ENCODE assay signal across 21 cellular contexts in genomic region chrX:110322603-110323002, GRCh38. TPM values are rescaled to one million over a fixed set of nuclear protein-coding genes. Genes with fewer than 3 reads are reported as not detected.
DNase-seq lines count a peak whose midpoint lies in the region; ATAC-seq and TF ChIP-seq lines count a peak whose summit lies in the region.
"Had no signal": no experiment of that assay in that cellular context is flagged by ENCODE, and none has a peak within 500 bp of the region (broad histone marks: within the 10 kb centered on the region; RNA-seq: fewer than 3 reads in every experiment).

No MANE protein-coding gene starts in this region.

- POLR2A ChIA-PET in OCI-LY7 (lab: Charles Lee): interaction anchor here (0.8 to 2.9 kb wide), 8 partner anchors 8 to 85 kb away, joined by 3 to 9 read pairs (median 4); no protein-coding TSS in a partner anchor
- POLR2A ChIA-PET in CD8-positive, alpha-beta T cell (lab: Charles Lee): interaction anchor here (1.2 kb wide), 1 partner anchor 14 kb away, joined by 3 read pairs; no protein-coding TSS in a partner anchor

- BruUV-seq in OCI-LY7 (replicated peaks; lab: Mats Ljungman, UMichigan): no TSS peak

- H2AFZ ChIP-seq in OCI-LY7 (ENCODE audit: low read length): peak overlapping the region; percentile 19; the same call in 1 of the 2 replicates

- peaks cover 43% of the 10 kb centered on the region for H3K4me1 ChIP-seq in OCI-LY7 (ENCODE audit: insufficient read depth, low read length, poor library complexity, severe bottlenecking)
- peaks cover 6% of the 10 kb centered on the region for H3K4me1 ChIP-seq in foreskin keratinocyte
- peaks cover 4% of the 10 kb centered on the region for H3K4me1 ChIP-seq in CD8-positive, alpha-beta T cell (ENCODE audit: insufficient read depth, low read length)
- H3K4me1 ChIP-seq: upper lobe of left lung had no signal

- no peak overlapping the region for H3K4me3 Mint-ChIP-seq in chondrocyte (ENCODE audit: unreplicated experiment)
- no peak overlapping the region for H3K4me3 Mint-ChIP-seq in CD8-positive, alpha-beta T cell

- H3K36me3 Mint-ChIP-seq in chondrocyte (ENCODE audit: low read depth): no peaks in the 10 kb centered on the region
- H3K36me3 Mint-ChIP-seq in CD8-positive, alpha-beta T cell: peaks cover 3% of the 10 kb centered on the region

- peak; percentile 26 for DNase-seq in GM03348 (ENCODE audit: low spot score)
- peak; percentile 64 for DNase-seq in NCI-H1436 (lab: John Stamatoyannopoulos, UW)
- DNase-seq in OCI-LY7 (ENCODE audit: low spot score): no peak
- DNase-seq in foreskin keratinocyte: peak in 1 of 2 donors; percentile 15
- DNase-seq in activated naive CD4-positive, alpha-beta T cell treated with Interleukin-2 at 50 U/mL for 16 hours: no peak
- DNase-seq in hippocampal formation (lab: John Stamatoyannopoulos, UW): no peak
- no peak for DNase-seq in chondrocyte (ENCODE audit: low spot score)
- no peak for DNase-seq in CD8-positive, alpha-beta T cell
- DNase-seq: activated gamma-delta T cell; dermis blood vessel endothelial cell; heart left ventricle; Kasumi-1; mesendoderm; NCI-H187 treated with DMSO at 0.1 percent for 48 hours; retina; SIG-M5; stimulated activated CD4-positive, alpha-beta T cell treated with anti-CD3 and anti-CD28 coated beads, Interleukin-15, amount 100 ng/mL, for 24 hours; stimulated activated naive CD8-positive, alpha-beta T cell treated with anti-CD3 and anti-CD28 coated beads, Interleukin-15, Interleukin-2, amounts not matched to agents 100 U/mL and 50 U/mL, for 24 hours; upper lobe of left lung had no signal

- H3K4me2 ChIP-seq in OCI-LY7 (ENCODE audit: low read length): no peak overlapping the region

- no peaks in the 10 kb centered on the region for H3K27me3 ChIP-seq in foreskin keratinocyte
- H3K27me3 ChIP-seq in CD8-positive, alpha-beta T cell (ENCODE audit: insufficient read depth, low read length): no peaks in the 10 kb centered on the region
- H3K27me3 ChIP-seq: upper lobe of left lung had no signal

- ATAC-seq in foreskin keratinocyte: peak; percentile 16
- no peak for ATAC-seq in CD8-positive, alpha-beta T cell
- ATAC-seq: esophagus mucosa; heart left ventricle; stimulated activated naive CD8-positive, alpha-beta T cell treated with anti-CD3 and anti-CD28 coated beads, Interleukin-15, Interleukin-2, amounts not matched to agents 100 U/mL and 50 U/mL, for 24 hours had no signal

- H3K9me2 ChIP-seq in OCI-LY7 (ENCODE audit: insufficient read depth, low read length): no peaks in the 10 kb centered on the region

- CTCF ChIA-PET in OCI-LY7 (lab: Charles Lee; ENCODE audit: unreplicated experiment): interaction anchor here (0.7 kb wide), 1 partner anchor 13 kb away, joined by 3 read pairs; no protein-coding TSS in a partner anchor
- CTCF ChIA-PET in CD8-positive, alpha-beta T cell (lab: Charles Lee): no interaction called here

- no peaks in the 10 kb centered on the region for H4K20me1 ChIP-seq in OCI-LY7 (ENCODE audit: insufficient read depth, low read length)

- no peaks in the 10 kb centered on the region for H3K9me3 ChIP-seq in OCI-LY7 (ENCODE audit: low read length)
- no peaks in the 10 kb centered on the region for H3K9me3 ChIP-seq in CD8-positive, alpha-beta T cell (ENCODE audit: low read length)
- H3K9me3 ChIP-seq: upper lobe of left lung had no signal

- H3K9me3 Mint-ChIP-seq in chondrocyte (ENCODE audit: low read depth): peaks cover 7% of the 10 kb centered on the region
- H3K9me3 Mint-ChIP-seq in CD8-positive, alpha-beta T cell: no peaks in the 10 kb centered on the region

- no peaks in the 10 kb centered on the region for H3K36me3 ChIP-seq in OCI-LY7 (ENCODE audit: insufficient read depth, low read length)
- H3K36me3 ChIP-seq in CD8-positive, alpha-beta T cell (ENCODE audit: insufficient read depth, low read length): no peaks in the 10 kb centered on the region
- H3K36me3 ChIP-seq: heart left ventricle, upper lobe of left lung had no signal

- H3K4me3 ChIP-seq in OCI-LY7 (ENCODE audit: low read depth, low read length, poor library complexity, severe bottlenecking): no peak overlapping the region
- H3K4me3 ChIP-seq in CD8-positive, alpha-beta T cell (ENCODE audit: low read depth, low read length): no peak overlapping the region
- H3K4me3 ChIP-seq: heart left ventricle, upper lobe of left lung had no signal

- intact Hi-C loops in OCI-LY7 (cut with micrococcal nuclease; ENCODE audit: unreplicated experiment): loop anchor here (2.0 kb wide), 1 partner anchor 78 kb away; no protein-coding TSS in a partner anchor
- intact Hi-C loops in CD8-positive, alpha-beta T cell (cut with DNase I, micrococcal nuclease): loop anchor here in 1 of 2 experiments (5.0 kb wide), 1 partner anchor 95 kb away; no protein-coding TSS in a partner anchor

- TF ChIP-seq CTCF in OCI-LY7 (conservative IDR thresholded peaks at IDR 0.05; ENCODE audit: low read length) (no peak), foreskin keratinocyte (conservative IDR thresholded peaks at IDR 0.05) (no peak), chondrocyte (IDR thresholded peaks at IDR 0.05) (no peak)
- no peak for TF ChIP-seq CTCF in CD8-positive, alpha-beta T cell (IDR thresholded peaks at IDR 0.05)

- H3K27ac ChIP-seq in OCI-LY7 (ENCODE audit: low read depth, low read length, poor library complexity, severe bottlenecking) (no peak overlapping the region), foreskin keratinocyte (no peak overlapping the region)
- H3K27ac ChIP-seq in CD8-positive, alpha-beta T cell (ENCODE audit: low read depth, low read length): no peak overlapping the region
- H3K27ac ChIP-seq: C4-2B, heart left ventricle, upper lobe of left lung had no signal

- H3K4me1 Mint-ChIP-seq in chondrocyte (ENCODE audit: low read depth): peaks cover 6% of the 10 kb centered on the region
- H3K4me1 Mint-ChIP-seq in CD8-positive, alpha-beta T cell (ENCODE audit: low read depth): peaks cover 8% of the 10 kb centered on the region

- H3K79me2 ChIP-seq in OCI-LY7 (ENCODE audit: insufficient read depth, low read depth, low read length): no peaks in the 10 kb centered on the region

- peaks cover 6% of the 10 kb centered on the region for H3K27me3 Mint-ChIP-seq in chondrocyte (ENCODE audit: low read depth)
- no peaks in the 10 kb centered on the region for H3K27me3 Mint-ChIP-seq in CD8-positive, alpha-beta T cell (ENCODE audit: low read depth)

- no peak overlapping the region for H3K27ac Mint-ChIP-seq in chondrocyte (ENCODE audit: unreplicated experiment)
- H3K27ac Mint-ChIP-seq in CD8-positive, alpha-beta T cell: no peak overlapping the region

RNA-seq across cellular contexts. Expression of gene AMMECR1, which starts 4.7 kb away (rescaled TPM):
- total RNA-seq in OCI-LY7 (2014; rRNA removed; shearing (Covaris generic)): 12.5 and 19.1 TPM in 2 replicates
- total RNA-seq in OCI-LY7 (2022) (32.3 and 36.4 TPM in 2 replicates), foreskin keratinocyte (17.3 and 20.0 TPM in 2 replicates), chondrocyte (16.5 to 17.9 TPM (median 17.8 TPM) in 3 replicates)
- polyA plus RNA-seq in foreskin keratinocyte: 5.3 and 5.8 TPM in 2 replicates
- 1 to 10 TPM; 5.1 to 6.5 TPM for total RNA-seq in CD8-positive, alpha-beta T cell

RNA-seq across cellular contexts. Expression of gene RTL9, which starts 36.0 kb away (rescaled TPM):
- total RNA-seq in OCI-LY7 (2014; rRNA removed; shearing (Covaris generic)): not detected in 2 replicates
- not detected in 2 replicates for total RNA-seq in OCI-LY7 (2022)
- 0.07 and 0.11 TPM in 2 replicates for total RNA-seq in foreskin keratinocyte
- polyA plus RNA-seq in foreskin keratinocyte: 0.03 TPM in 2 replicates
- 0.20 to 0.33 TPM in 2 of 3 replicates, not detected in the other for total RNA-seq in chondrocyte
- total RNA-seq in CD8-positive, alpha-beta T cell: not detected
- total RNA-seq: dermis blood vessel endothelial cell, esophagus mucosa had no signal

Comparison
In these comparisons a context has a peak if more than half of its experiments do, and no peak if none do; other contexts are left out.
1. DNase-seq: peak in GM03348 (single experiment) and NCI-H1436 (single experiment); none in OCI-LY7 (single experiment), activated naive CD4-positive, alpha-beta T cell treated with Interleukin-2 at 50 U/mL for 16 hours (single experiment), hippocampal formation (0 of 2), chondrocyte (single experiment) and CD8-positive, alpha-beta T cell (0 of 7).